Comparison of ENCODE assay signal across 9 cellular contexts in the genomic region with DNA sequence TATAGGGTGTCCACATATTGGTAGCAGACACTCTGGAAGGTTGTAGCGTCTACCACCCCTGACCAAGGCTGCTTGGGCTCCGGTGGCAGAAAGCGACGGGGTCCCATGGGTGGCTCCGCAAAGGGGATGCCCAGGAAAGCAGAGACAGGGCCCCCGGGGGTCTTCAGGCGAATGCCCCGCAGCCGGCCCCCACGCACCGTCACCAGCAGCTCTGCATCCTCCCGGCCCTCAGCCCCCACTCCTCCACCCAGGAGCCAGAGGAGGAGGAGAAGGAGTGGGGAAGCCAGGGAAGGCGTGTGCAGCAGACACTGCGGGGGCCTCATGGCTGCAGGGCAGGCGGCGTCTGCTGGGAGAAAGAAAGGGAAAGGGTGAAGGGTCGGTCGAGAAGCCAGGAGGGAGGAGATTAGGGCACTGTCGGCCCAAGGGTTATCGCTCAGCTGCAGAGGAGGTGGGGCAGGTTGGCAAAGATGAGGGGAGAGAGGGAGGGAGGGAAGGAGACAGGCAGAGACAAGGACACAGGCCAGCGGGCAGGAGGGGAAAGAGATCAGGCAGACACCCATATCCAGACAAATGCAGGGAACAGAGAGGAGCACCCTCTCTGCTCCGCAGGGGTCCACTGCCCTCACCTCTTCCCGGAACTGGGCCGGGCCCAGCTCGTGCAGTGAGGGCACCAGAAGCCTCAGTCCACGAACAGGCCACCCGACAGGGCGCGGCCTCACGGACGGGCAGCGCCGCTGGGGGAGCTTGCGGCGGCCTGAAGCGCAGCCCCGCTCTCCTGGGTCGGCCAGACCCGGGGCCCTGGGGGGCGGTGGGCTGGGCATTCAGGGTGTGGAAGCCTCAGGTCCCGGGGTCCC. TPM values are rescaled to one million over a fixed set of nuclear protein-coding genes. Genes with fewer than 3 reads are reported as not detected.
DNase-seq lines count a peak whose midpoint lies in the region; ATAC-seq lines count a peak whose summit lies in the region.
"Had no signal": no experiment of that assay in that cellular context is flagged by ENCODE, and none has a peak within 500 bp of the region (broad histone marks: within the 10 kb centered on the region; RNA-seq: fewer than 3 reads in every experiment).

No MANE protein-coding gene starts in this region.

- H3K27me3 Mint-ChIP-seq in activated naive CD4-positive, alpha-beta T cell treated with anti-CD3 and anti-CD28 coated beads, Interleukin-2, amount 10 ng/mL, durations not matched to agents 7 days and 5 days = peaks cover 93% of the 10 kb centered on the region
- peaks cover 40% of the 10 kb centered on the region for H3K27me3 Mint-ChIP-seq in T-helper 17 cell
- H3K27me3 Mint-ChIP-seq in stimulated activated memory B cell treated with anti-CD40 and anti-IgM and Interleukin-4, amounts not matched to agents 10 μg/mL and 1 μg/mL and 100 μg/mL, for 72 hours = peaks cover 83% of the 10 kb centered on the region

- ATAC-seq in T-helper 17 cell = no peak
- no peak for ATAC-seq in stimulated activated memory B cell treated with anti-CD40 and anti-IgM and Interleukin-4, amounts not matched to agents 10 μg/mL and 1 μg/mL and 100 μg/mL, for 72 hours
- ATAC-seq in GM19023 (IDR thresholded peaks at IDR 0.05; ENCODE audit: unreplicated experiment) = no peak
- ATAC-seq in GM21381 (IDR thresholded peaks at IDR 0.05; ENCODE audit: unreplicated experiment) = no peak

- H3K4me3 Mint-ChIP-seq in activated naive CD4-positive, alpha-beta T cell treated with anti-CD3 and anti-CD28 coated beads, Interleukin-2, amount 10 ng/mL, durations not matched to agents 7 days and 5 days = no peak overlapping the region
- peak overlapping the region; percentile 75 for H3K4me3 Mint-ChIP-seq in T-helper 17 cell
- peak overlapping the region; percentile 60 for H3K4me3 Mint-ChIP-seq in stimulated activated memory B cell treated with anti-CD40 and anti-IgM and Interleukin-4, amounts not matched to agents 10 μg/mL and 1 μg/mL and 100 μg/mL, for 72 hours

- H3K9me3 Mint-ChIP-seq in activated naive CD4-positive, alpha-beta T cell treated with anti-CD3 and anti-CD28 coated beads, Interleukin-2, amount 10 ng/mL, durations not matched to agents 7 days and 5 days = no peaks in the 10 kb centered on the region
- H3K9me3 Mint-ChIP-seq in stimulated activated memory B cell treated with anti-CD40 and anti-IgM and Interleukin-4, amounts not matched to agents 10 μg/mL and 1 μg/mL and 100 μg/mL, for 72 hours = no peaks in the 10 kb centered on the region

- H3K36me3 Mint-ChIP-seq in activated naive CD4-positive, alpha-beta T cell treated with anti-CD3 and anti-CD28 coated beads, Interleukin-2, amount 10 ng/mL, durations not matched to agents 7 days and 5 days = no peaks in the 10 kb centered on the region
- peaks cover 5% of the 10 kb centered on the region for H3K36me3 Mint-ChIP-seq in T-helper 17 cell (ENCODE audit: low read depth)
- no peaks in the 10 kb centered on the region for H3K36me3 Mint-ChIP-seq in stimulated activated memory B cell treated with anti-CD40 and anti-IgM and Interleukin-4, amounts not matched to agents 10 μg/mL and 1 μg/mL and 100 μg/mL, for 72 hours

- DNase-seq in activated naive CD4-positive, alpha-beta T cell treated with anti-CD3 and anti-CD28 coated beads, Interleukin-2, amount 10 ng/mL, durations not matched to agents 7 days and 5 days = no peak
- DNase-seq in activated naive CD4-positive, alpha-beta T cell treated with Interleukin-2 at 50 U/mL for 16 hours = no peak
- DNase-seq in T-helper 17 cell (no peak), left kidney (ENCODE audit: low read depth, low spot score) (peak; percentile 36), glomerular visceral epithelial cell (ENCODE audit: extremely low spot score) (no peak)

- H3K9me3 ChIP-seq in T-helper 17 cell (ENCODE audit: control insufficient read depth, low read length, poor library complexity, severe bottlenecking) = no peaks in the 10 kb centered on the region
- H3K9me3 ChIP-seq: neutrophil had no signal

- peak overlapping the region; percentile 62 for H3K27ac Mint-ChIP-seq in activated naive CD4-positive, alpha-beta T cell treated with anti-CD3 and anti-CD28 coated beads, Interleukin-2, amount 10 ng/mL, durations not matched to agents 7 days and 5 days
- no peak overlapping the region for H3K27ac Mint-ChIP-seq in T-helper 17 cell
- H3K27ac Mint-ChIP-seq in stimulated activated memory B cell treated with anti-CD40 and anti-IgM and Interleukin-4, amounts not matched to agents 10 μg/mL and 1 μg/mL and 100 μg/mL, for 72 hours = no peak overlapping the region

- CTCF ChIA-PET in activated naive CD4-positive, alpha-beta T cell treated with anti-CD3 and anti-CD28 coated beads, Interleukin-2, amount 10 ng/mL, durations not matched to agents 7 days and 5 days (lab: Charles Lee) = interaction anchor here (0.8 to 1.6 kb wide), 8 partner anchors 10 to 388 kb away, joined by 3 to 6 read pairs (median 4); no protein-coding TSS in a partner anchor

- peaks cover 32% of the 10 kb centered on the region for H3K4me1 Mint-ChIP-seq in activated naive CD4-positive, alpha-beta T cell treated with anti-CD3 and anti-CD28 coated beads, Interleukin-2, amount 10 ng/mL, durations not matched to agents 7 days and 5 days
- H3K4me1 Mint-ChIP-seq in T-helper 17 cell = peaks cover 28% of the 10 kb centered on the region
- H3K4me1 Mint-ChIP-seq in stimulated activated memory B cell treated with anti-CD40 and anti-IgM and Interleukin-4, amounts not matched to agents 10 μg/mL and 1 μg/mL and 100 μg/mL, for 72 hours = peaks cover 43% of the 10 kb centered on the region

RNA-seq across cellular contexts. Expression of a gene that starts 1.6 kb away (rescaled TPM):
- total RNA-seq in T-helper 17 cell = under 1 TPM; 0.21 to 0.25 TPM

RNA-seq across cellular contexts. Expression of a gene that starts 4.6 kb away (rescaled TPM):
- 1 to 10 TPM; 1.6 to 2.2 TPM for total RNA-seq in T-helper 17 cell

RNA-seq across cellular contexts. Expression of a gene that starts 19.2 kb away (rescaled TPM):
- 100 to 1,000 TPM; 246 to 255 TPM for total RNA-seq in T-helper 17 cell

RNA-seq across cellular contexts. Expression of a gene that starts 26.9 kb away (rescaled TPM):
- 1 to 10 TPM; 8.5 to 9.8 TPM for total RNA-seq in T-helper 17 cell

RNA-seq across cellular contexts. Expression of a gene that starts 41.6 kb away (rescaled TPM):
- 10 to 100 TPM; 43.9 to 50.9 TPM for total RNA-seq in T-helper 17 cell
